Comparison of ENCODE assay signal across 10 cellular contexts in genomic region chr18:51193621-51194287, GRCh38. TPM values are rescaled to one million over a fixed set of nuclear protein-coding genes. Genes with fewer than 3 reads are reported as not detected.
DNase-seq lines count a peak whose midpoint lies in the region; ATAC-seq, FAIRE-seq and TF ChIP-seq lines count a peak whose summit lies in the region.
"Had no signal": no experiment of that assay in that cellular context is flagged by ENCODE, and none has a peak within 500 bp of the region (broad histone marks: within the 10 kb centered on the region; RNA-seq: fewer than 3 reads in every experiment).

No MANE protein-coding gene starts in this region.

- no peak for FAIRE-seq in pancreas (lab: Jason Lieb, UNC)
- FAIRE-seq: bronchial epithelial cell had no signal

- DNase-seq in right atrium auricular region (ENCODE audit: low spot score) (no peak), Right ventricle myocardium inferior (ENCODE audit: missing footprints) (no peak), upper lobe of right lung (no peak), superior temporal gyrus (ENCODE audit: extremely low spot score) (no peak), pancreas (no peak)
- no peak for DNase-seq in activated naive CD4-positive, alpha-beta T cell treated with anti-CD3 and anti-CD28 coated beads, Interleukin-2, amount 50 U/mL, for 72 hours (ENCODE audit: low spot score in 2 of 2)
- DNase-seq in activated CD4-positive, CD25-positive, alpha-beta regulatory T cell (lab: John Stamatoyannopoulos, UW) = no peak
- DNase-seq: NCI-H1436 treated with DMSO at 0.1 percent for 48 hours had no signal

- H3K36me3 ChIP-seq in right atrium auricular region = no peaks in the 10 kb centered on the region
- peaks cover 14% of the 10 kb centered on the region for H3K36me3 ChIP-seq in iPS-18a (ENCODE audit: control insufficient read depth, low read depth, low read length)
- H3K36me3 ChIP-seq in upper lobe of right lung = no peaks in the 10 kb centered on the region
- no peaks in the 10 kb centered on the region for H3K36me3 ChIP-seq in pancreas

- no peak overlapping the region for H3K4me3 ChIP-seq in right atrium auricular region
- H3K4me3 ChIP-seq in iPS-18a (ENCODE audit: low read length) = peak overlapping the region; percentile 93
- peak overlapping the region; percentile 4 for H3K4me3 ChIP-seq in upper lobe of right lung
- no peak overlapping the region for H3K4me3 ChIP-seq in pancreas

- peaks cover 0 to under 1% of the 10 kb centered on the region in 2 donors for H3K9me3 Mint-ChIP-seq in activated naive CD4-positive, alpha-beta T cell treated with anti-CD3 and anti-CD28 coated beads, Interleukin-2, amount 50 U/mL, for 72 hours

- H3K27me3 ChIP-seq in right atrium auricular region (no peaks in the 10 kb centered on the region), iPS-18a (ENCODE audit: control insufficient read depth, insufficient read depth, low read length) (no peaks in the 10 kb centered on the region), upper lobe of right lung (no peaks in the 10 kb centered on the region), pancreas (no peaks in the 10 kb centered on the region)

- H3K27ac Mint-ChIP-seq in activated naive CD4-positive, alpha-beta T cell treated with anti-CD3 and anti-CD28 coated beads, Interleukin-2, amount 50 U/mL, for 72 hours = peak overlapping the region; percentile 72 to 85

- H3K4me1 ChIP-seq in right atrium auricular region (peaks cover 0 to 62% of the 10 kb centered on the region in 2 donors), iPS-18a (ENCODE audit: control insufficient read depth, low read depth, low read length) (peaks cover 39% of the 10 kb centered on the region), upper lobe of right lung (peaks cover 50% of the 10 kb centered on the region), pancreas (peaks cover 9 to 47% (median 43%) of the 10 kb centered on the region in 3 donors)

- ATAC-seq in Right ventricle myocardium inferior (no peak), upper lobe of right lung (no peak), pancreas (no peak)
- ATAC-seq in activated naive CD4-positive, alpha-beta T cell treated with anti-CD3 and anti-CD28 coated beads, Interleukin-2, amount 50 U/mL, for 72 hours = no peak

- H3K27ac ChIP-seq in right atrium auricular region (peak overlapping the region; percentile 97 to 99), iPS-18a (ENCODE audit: low read length) (no peak overlapping the region), upper lobe of right lung (peak overlapping the region; percentile 42), pancreas (peak overlapping the region in 2 of 4 donors; percentile 97)

- intact Hi-C loops in Right ventricle myocardium inferior (cut with DNase I) = loop anchor here (10.0 kb wide), 4 partner anchors 79 to 909 kb away; partner anchors contain the start of genes CXXC1 and MBD1
- intact Hi-C loops in upper lobe of right lung (cut with DNase I) = no loop called here
- intact Hi-C loops in pancreas (cut with DNase I) = no loop called here

- peaks cover 18 to 37% of the 10 kb centered on the region in 2 donors for H3K36me3 Mint-ChIP-seq in activated naive CD4-positive, alpha-beta T cell treated with anti-CD3 and anti-CD28 coated beads, Interleukin-2, amount 50 U/mL, for 72 hours

- no peaks in the 10 kb centered on the region for H3K9me3 ChIP-seq in right atrium auricular region
- no peaks in the 10 kb centered on the region for H3K9me3 ChIP-seq in iPS-18a (ENCODE audit: control insufficient read depth, low read depth, low read length)
- no peaks in the 10 kb centered on the region for H3K9me3 ChIP-seq in upper lobe of right lung
- no peaks in the 10 kb centered on the region for H3K9me3 ChIP-seq in pancreas

- TF ChIP-seq CTCF in right atrium auricular region (IDR thresholded peaks at IDR 0.05) (no peak), upper lobe of right lung (IDR thresholded peaks at IDR 0.05) (no peak), pancreas (IDR thresholded peaks at IDR 0.05) (no peak)

- WGBS in pancreas, 2 donors = 10 to 12% methylated on average over 5 of the region's 5 CpGs

- peak overlapping the region; percentile 25 for H3K9ac ChIP-seq in iPS-18a (ENCODE audit: low read length)

RNA-seq across cellular contexts. Expression of gene MEX3C, which starts 3.7 kb away (rescaled TPM):
- total RNA-seq in right atrium auricular region (10 to 100 TPM; 15.9 to 16.2 TPM), Right ventricle myocardium inferior (20.5 TPM), upper lobe of right lung (24.8 TPM), pancreas (10 to 100 TPM in 4 of 6 donors, 1 to 10 TPM in 2; 7.5 to 18.6 (median 11.7) TPM)
- 10 to 100 TPM; 59.0 to 82.5 TPM for total RNA-seq in activated naive CD4-positive, alpha-beta T cell treated with anti-CD3 and anti-CD28 coated beads, Interleukin-2, amount 50 U/mL, for 72 hours
- 1 to 10 TPM; 4.2 to 7.5 TPM for polyA plus RNA-seq in pancreas

Comparison
In these comparisons a context has a peak if more than half of its experiments do, and no peak if none do; other contexts are left out.
1. H3K4me3 ChIP-seq: peak in iPS-18a (single experiment) and upper lobe of right lung (single experiment); none in right atrium auricular region (0 of 2) and pancreas (0 of 4).